17 cellular contexts compared by ENCODE assay signal in the genomic region with DNA sequence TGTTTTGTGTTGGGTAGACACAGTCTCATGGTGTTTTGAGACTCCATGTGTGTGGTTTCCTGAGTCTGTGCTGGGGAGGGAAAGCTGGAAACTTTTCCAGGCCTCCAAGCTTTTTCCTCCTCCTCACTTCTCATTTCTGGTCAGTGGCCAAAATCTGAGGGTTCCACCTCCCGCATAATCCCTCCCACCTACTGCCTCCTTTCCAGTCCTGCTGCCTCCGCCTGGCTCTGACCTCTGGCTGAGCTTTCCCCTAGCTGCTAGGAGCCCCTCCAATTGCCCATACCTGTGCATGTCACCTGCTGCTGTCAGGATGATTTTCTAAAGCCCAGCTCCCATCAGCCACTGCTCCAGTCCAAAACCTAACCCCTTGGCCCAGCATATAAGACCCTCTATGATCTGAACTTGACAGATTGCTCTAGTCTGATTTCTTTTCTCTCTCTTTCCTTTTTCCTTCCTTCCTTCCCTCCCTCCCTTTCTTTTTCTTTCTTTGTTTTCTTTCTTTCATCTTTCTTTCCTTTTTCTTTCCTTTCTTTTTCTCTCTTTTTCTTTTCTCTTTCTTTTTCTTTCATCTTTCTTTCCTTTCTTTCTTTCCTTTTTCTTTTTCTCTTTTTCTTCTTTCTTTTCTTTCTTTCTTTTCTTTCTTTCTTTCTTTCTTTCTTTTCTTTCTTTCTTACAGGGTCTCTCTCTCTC. TPM values are rescaled to one million over a fixed set of nuclear protein-coding genes. Genes with fewer than 3 reads are reported as not detected.
DNase-seq lines count a peak whose midpoint lies in the region; ATAC-seq and TF ChIP-seq lines count a peak whose summit lies in the region.
"Had no signal": no experiment of that assay in that cellular context is flagged by ENCODE, and none has a peak within 500 bp of the region (broad histone marks: within the 10 kb centered on the region; RNA-seq: fewer than 3 reads in every experiment).

No MANE protein-coding gene starts in this region.

- no peak overlapping the region for H3K4me3 Mint-ChIP-seq in WTC11
- H3K4me3 Mint-ChIP-seq in osteocyte (ENCODE audit: unreplicated experiment): no peak overlapping the region
- H3K4me3 Mint-ChIP-seq: CD4-positive, alpha-beta memory T cell; GM23338; IgD-negative memory B cell had no signal

- ATAC-seq in WTC11 (no peak), left cardiac atrium (peak; percentile 36 to 41)
- ATAC-seq: GM23338 had no signal

- peaks cover 58% of the 10 kb centered on the region for H3K4me1 ChIP-seq in BE2C

- H3K9me3 Mint-ChIP-seq in WTC11 (no peaks in the 10 kb centered on the region), osteocyte (ENCODE audit: unreplicated experiment) (no peaks in the 10 kb centered on the region)
- H3K9me3 Mint-ChIP-seq: GM23338 had no signal

- intact Hi-C loops in left cardiac atrium (cut with DNase I): no loop called here

- CTCF ChIA-PET in WTC11 (lab: Charles Lee): interaction anchor here (1.3 to 2.6 kb wide), 4 partner anchors 13 to 59 kb away, joined by 3 to 8 read pairs (median 3); no protein-coding TSS in a partner anchor

- POLR2A ChIA-PET in WTC11 (lab: Charles Lee): no interaction called here

- H3K36me3 Mint-ChIP-seq in WTC11 (no peaks in the 10 kb centered on the region), osteocyte (ENCODE audit: unreplicated experiment) (peaks cover 3% of the 10 kb centered on the region)
- H3K36me3 Mint-ChIP-seq: CD4-positive, alpha-beta memory T cell; IgD-negative memory B cell had no signal

- TF ChIP-seq CTCF in BE2C (IDR thresholded peaks at IDR 0.05; ENCODE audit: low read depth, low read length): no peak
- no peak for TF ChIP-seq CTCF in WTC11 (IDR thresholded peaks at IDR 0.05)
- TF ChIP-seq CTCF in osteocyte (IDR thresholded peaks at IDR 0.05): no peak

- peak overlapping the region; percentile 38 for H3K4me3 ChIP-seq in BE2C (ENCODE audit: low read depth, low read length)
- H3K4me3 ChIP-seq: GM23338, PC-9 had no signal

- no peaks in the 10 kb centered on the region for H3K36me3 ChIP-seq in BE2C

- H3K4me1 Mint-ChIP-seq in WTC11: peaks cover 11% of the 10 kb centered on the region
- no peaks in the 10 kb centered on the region for H3K4me1 Mint-ChIP-seq in osteocyte (ENCODE audit: unreplicated experiment)
- H3K4me1 Mint-ChIP-seq: CD4-positive, alpha-beta memory T cell; IgD-negative memory B cell had no signal

- no peaks in the 10 kb centered on the region for H3K27me3 ChIP-seq in BE2C

- H3K9me3 ChIP-seq in BE2C: no peaks in the 10 kb centered on the region

- no peak overlapping the region for H3K27ac Mint-ChIP-seq in WTC11
- peak overlapping the region; percentile 47 for H3K27ac Mint-ChIP-seq in osteocyte (ENCODE audit: unreplicated experiment)
- H3K27ac Mint-ChIP-seq: CD4-positive, alpha-beta memory T cell; GM23338; IgD-negative memory B cell had no signal

- DNase-seq in BE2C (peak; percentile 51), WTC11 (ENCODE audit: low spot score) (no peak), left cardiac atrium (no peak), osteocyte (ENCODE audit: extremely low spot score, unreplicated experiment) (no peak), SK-N-DZ (ENCODE audit: low spot score) (no peak), NCI-H526 treated with DMSO at 0.1 percent for 48 hours (lab: John Stamatoyannopoulos, UW) (no peak)
- DNase-seq in effector CD4-positive, alpha-beta T cell: no peak
- DNase-seq: AML-193; CD4-positive, alpha-beta memory T cell; DND-41; GDM1; NCI-H1436; NCI-H2029 treated with DMSO at 0.1 percent for 48 hours; NCI-H510A treated with DMSO at 0.1 percent for 48 hours; PC-9 had no signal

- no peaks in the 10 kb centered on the region; the same call in 1 of the 2 replicates for H3K27me3 Mint-ChIP-seq in WTC11 (ENCODE audit: low read depth)
- H3K27me3 Mint-ChIP-seq in osteocyte (ENCODE audit: unreplicated experiment): peaks cover 18% of the 10 kb centered on the region

TF ChIP-seq in WTC11, 78 proteins besides CTCF, POLR2A, EP300 and RAD21:
- TF ChIP-seq, protein P1, sequence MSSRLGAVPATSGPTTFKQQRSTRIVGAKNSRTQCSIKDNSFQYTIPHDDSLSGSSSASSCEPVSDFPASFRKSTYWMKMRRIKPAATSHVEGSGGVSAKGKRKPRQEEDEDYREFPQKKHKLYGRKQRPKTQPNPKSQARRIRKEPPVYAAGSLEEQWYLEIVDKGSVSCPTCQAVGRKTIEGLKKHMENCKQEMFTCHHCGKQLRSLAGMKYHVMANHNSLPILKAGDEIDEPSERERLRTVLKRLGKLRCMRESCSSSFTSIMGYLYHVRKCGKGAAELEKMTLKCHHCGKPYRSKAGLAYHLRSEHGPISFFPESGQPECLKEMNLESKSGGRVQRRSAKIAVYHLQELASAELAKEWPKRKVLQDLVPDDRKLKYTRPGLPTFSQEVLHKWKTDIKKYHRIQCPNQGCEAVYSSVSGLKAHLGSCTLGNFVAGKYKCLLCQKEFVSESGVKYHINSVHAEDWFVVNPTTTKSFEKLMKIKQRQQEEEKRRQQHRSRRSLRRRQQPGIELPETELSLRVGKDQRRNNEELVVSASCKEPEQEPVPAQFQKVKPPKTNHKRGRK (CRISPR knock-in tag; IDR thresholded peaks at IDR 0.05; ENCODE audit: borderline replicate concordance): peak; percentile 92
- TF ChIP-seq, protein P2, sequence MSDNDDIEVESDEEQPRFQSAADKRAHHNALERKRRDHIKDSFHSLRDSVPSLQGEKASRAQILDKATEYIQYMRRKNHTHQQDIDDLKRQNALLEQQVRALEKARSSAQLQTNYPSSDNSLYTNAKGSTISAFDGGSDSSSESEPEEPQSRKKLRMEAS (CRISPR knock-in tag; IDR thresholded peaks at IDR 0.05): no peak

RNA-seq across cellular contexts. Expression of a gene that starts 51.4 kb away (rescaled TPM):
- polyA plus RNA-seq in BE2C (2012; ENCODE audit: insufficient read depth, insufficient read length, low read depth): 167 TPM
- 68.4 to 86.2 TPM (median 69.5 TPM) in 3 replicates for total RNA-seq in WTC11 (2021)
- 1 to 10 TPM; 6.6 to 8.8 TPM for total RNA-seq in left cardiac atrium
- total RNA-seq in osteocyte: 7.2 and 9.5 TPM in 2 replicates
- polyA plus RNA-seq in SK-N-DZ (2014; cell fraction: cytosol; rRNA removed): 6.1 and 7.1 TPM in 2 replicates
- 3.6 and 3.9 TPM in 2 replicates for polyA plus RNA-seq in SK-N-DZ (2014; cell fraction: nucleus; rRNA removed)
